1 cellular context compared by ENCODE assay signal in the genomic region with DNA sequence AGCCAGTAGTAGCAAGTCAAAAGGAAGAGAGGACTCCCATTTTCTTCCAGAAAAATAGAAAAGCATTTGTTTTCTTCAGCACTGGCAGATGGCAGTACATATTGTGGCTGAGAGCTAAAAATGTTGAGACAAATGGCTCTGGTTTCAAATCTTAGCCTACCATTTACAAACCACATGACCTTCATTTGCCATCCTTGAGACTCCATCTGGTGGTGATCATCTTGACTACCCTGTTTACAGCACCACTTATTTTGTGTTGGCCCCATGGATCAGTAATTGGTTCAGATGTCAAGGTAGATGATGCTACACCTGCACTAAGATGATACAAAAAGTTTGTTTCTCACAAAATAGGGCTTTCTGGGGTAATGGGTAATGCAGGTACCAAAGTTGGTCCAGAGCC.
TF ChIP-seq lines count a peak whose summit lies in the region.

No MANE protein-coding gene starts in this region.

TF ChIP-seq in GM23338, 12 proteins besides CTCF, POLR2A, EP300 and RAD21 (continued from another document):
- TF ChIP-seq, protein P1, sequence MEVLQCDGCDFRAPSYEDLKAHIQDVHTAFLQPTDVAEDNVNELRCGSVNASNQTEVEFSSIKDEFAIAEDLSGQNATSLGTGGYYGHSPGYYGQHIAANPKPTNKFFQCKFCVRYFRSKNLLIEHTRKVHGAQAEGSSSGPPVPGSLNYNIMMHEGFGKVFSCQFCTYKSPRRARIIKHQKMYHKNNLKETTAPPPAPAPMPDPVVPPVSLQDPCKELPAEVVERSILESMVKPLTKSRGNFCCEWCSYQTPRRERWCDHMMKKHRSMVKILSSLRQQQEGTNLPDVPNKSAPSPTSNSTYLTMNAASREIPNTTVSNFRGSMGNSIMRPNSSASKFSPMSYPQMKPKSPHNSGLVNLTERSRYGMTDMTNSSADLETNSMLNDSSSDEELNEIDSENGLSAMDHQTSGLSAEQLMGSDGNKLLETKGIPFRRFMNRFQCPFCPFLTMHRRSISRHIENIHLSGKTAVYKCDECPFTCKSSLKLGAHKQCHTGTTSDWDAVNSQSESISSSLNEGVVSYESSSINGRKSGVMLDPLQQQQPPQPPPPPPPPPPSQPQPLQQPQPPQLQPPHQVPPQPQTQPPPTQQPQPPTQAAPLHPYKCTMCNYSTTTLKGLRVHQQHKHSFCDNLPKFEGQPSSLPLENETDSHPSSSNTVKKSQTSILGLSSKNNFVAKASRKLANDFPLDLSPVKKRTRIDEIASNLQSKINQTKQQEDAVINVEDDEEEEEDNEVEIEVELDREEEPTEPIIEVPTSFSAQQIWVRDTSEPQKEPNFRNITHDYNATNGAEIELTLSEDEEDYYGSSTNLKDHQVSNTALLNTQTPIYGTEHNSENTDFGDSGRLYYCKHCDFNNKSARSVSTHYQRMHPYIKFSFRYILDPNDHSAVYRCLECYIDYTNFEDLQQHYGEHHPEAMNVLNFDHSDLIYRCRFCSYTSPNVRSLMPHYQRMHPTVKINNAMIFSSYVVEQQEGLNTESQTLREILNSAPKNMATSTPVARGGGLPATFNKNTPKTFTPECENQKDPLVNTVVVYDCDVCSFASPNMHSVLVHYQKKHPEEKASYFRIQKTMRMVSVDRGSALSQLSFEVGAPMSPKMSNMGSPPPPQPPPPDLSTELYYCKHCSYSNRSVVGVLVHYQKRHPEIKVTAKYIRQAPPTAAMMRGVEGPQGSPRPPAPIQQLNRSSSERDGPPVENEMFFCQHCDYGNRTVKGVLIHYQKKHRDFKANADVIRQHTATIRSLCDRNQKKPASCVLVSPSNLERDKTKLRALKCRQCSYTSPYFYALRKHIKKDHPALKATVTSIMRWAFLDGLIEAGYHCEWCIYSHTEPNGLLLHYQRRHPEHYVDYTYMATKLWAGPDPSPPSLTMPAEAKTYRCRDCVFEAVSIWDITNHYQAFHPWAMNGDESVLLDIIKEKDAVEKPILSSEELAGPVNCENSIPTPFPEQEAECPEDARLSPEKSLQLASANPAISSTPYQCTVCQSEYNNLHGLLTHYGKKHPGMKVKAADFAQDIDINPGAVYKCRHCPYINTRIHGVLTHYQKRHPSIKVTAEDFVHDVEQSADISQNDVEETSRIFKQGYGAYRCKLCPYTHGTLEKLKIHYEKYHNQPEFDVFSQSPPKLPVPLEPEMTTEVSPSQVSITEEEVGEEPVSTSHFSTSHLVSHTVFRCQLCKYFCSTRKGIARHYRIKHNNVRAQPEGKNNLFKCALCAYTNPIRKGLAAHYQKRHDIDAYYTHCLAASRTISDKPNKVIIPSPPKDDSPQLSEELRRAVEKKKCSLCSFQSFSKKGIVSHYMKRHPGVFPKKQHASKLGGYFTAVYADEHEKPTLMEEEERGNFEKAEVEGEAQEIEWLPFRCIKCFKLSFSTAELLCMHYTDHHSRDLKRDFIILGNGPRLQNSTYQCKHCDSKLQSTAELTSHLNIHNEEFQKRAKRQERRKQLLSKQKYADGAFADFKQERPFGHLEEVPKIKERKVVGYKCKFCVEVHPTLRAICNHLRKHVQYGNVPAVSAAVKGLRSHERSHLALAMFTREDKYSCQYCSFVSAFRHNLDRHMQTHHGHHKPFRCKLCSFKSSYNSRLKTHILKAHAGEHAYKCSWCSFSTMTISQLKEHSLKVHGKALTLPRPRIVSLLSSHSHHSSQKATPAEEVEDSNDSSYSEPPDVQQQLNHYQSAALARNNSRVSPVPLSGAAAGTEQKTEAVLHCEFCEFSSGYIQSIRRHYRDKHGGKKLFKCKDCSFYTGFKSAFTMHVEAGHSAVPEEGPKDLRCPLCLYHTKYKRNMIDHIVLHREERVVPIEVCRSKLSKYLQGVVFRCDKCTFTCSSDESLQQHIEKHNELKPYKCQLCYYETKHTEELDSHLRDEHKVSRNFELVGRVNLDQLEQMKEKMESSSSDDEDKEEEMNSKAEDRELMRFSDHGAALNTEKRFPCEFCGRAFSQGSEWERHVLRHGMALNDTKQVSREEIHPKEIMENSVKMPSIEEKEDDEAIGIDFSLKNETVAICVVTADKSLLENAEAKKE (CRISPR knock-in tag; IDR thresholded peaks at IDR 0.05): no peak
- TF ChIP-seq JUNB (IDR thresholded peaks at IDR 0.05; ENCODE audit: unreplicated experiment): no peak
